In genomic region chr10:76309744-76310441, GRCh38 we compare ENCODE assay signal across 16 cellular contexts.
DNase-seq lines count a peak whose midpoint lies in the region; ATAC-seq and TF ChIP-seq lines count a peak whose summit lies in the region.
"Had no signal": no experiment of that assay in that cellular context is flagged by ENCODE, and none has a peak within 500 bp of the region (broad histone marks: within the 10 kb centered on the region; RNA-seq: fewer than 3 reads in every experiment).

No MANE protein-coding gene starts in this region.

- H3K4me2 ChIP-seq in mesenchymal stem cell (ENCODE audit: low read length, poor library complexity, severe bottlenecking), result no peak overlapping the region

- DNase-seq in heart right ventricle (no peak), left ventricle myocardium superior (no peak), ascending aorta (ENCODE audit: low spot score in 2 of 2) (no peak), mesenchymal stem cell (peak; percentile 47), NCI-H748 treated with DMSO at 0.1 percent for 48 hours (lab: John Stamatoyannopoulos, UW) (no peak), GM13976 (ENCODE audit: low spot score) (no peak), NCI-H1048 (lab: John Stamatoyannopoulos, UW) (no peak), NCI-H2029 treated with DMSO at 0.1 percent for 48 hours (lab: John Stamatoyannopoulos, UW) (no peak)
- DNase-seq: activated CD8-positive, alpha-beta memory T cell treated with anti-CD3 and anti-CD28 coated beads, Interleukin-2, amount 10 ng/mL, durations not matched to agents 7 days and 5 days; activated naive CD4-positive, alpha-beta T cell; effector memory CD4-positive, alpha-beta T cell; NK-92 treated with Interleukin-12 subunit alpha and Interleukin-12 subunit beta, amount 100 ng/mL, for 24 hours; stimulated activated naive CD4-positive, alpha-beta T cell treated with Interleukin-2 at 50 U/mL for 16 hours; T-helper 17 cell had no signal

- no peak for ATAC-seq in heart right ventricle
- no peak for ATAC-seq in left ventricle myocardium superior
- ATAC-seq: activated CD4-positive, CD25-positive, alpha-beta regulatory T cell treated with anti-CD3 and anti-CD28 coated beads, Interleukin-2, amount 50 U/mL, for 24 hours; activated CD8-positive, alpha-beta memory T cell treated with anti-CD3 and anti-CD28 coated beads, Interleukin-2, amount 10 ng/mL, durations not matched to agents 7 days and 5 days; T-helper 17 cell had no signal

- no peak overlapping the region for H2AFZ ChIP-seq in mesenchymal stem cell (ENCODE audit: low read depth, low read length)

- no peak for TF ChIP-seq CTCF in heart right ventricle (IDR thresholded peaks at IDR 0.05)
- no peak for TF ChIP-seq CTCF in ascending aorta (IDR thresholded peaks at IDR 0.05)
- no peak for TF ChIP-seq CTCF in GM13976 (IDR thresholded peaks at IDR 0.05; ENCODE audit: borderline replicate concordance, control extremely low read depth, extremely low read depth, insufficient read depth, missing control alignments)

- no peak overlapping the region for H2AK5ac ChIP-seq in mesenchymal stem cell (ENCODE audit: low read length, severe bottlenecking)

- no peak overlapping the region for H4K91ac ChIP-seq in mesenchymal stem cell (ENCODE audit: low read length)

- 89 to 94% methylated on average over 6 of the region's 6 CpGs for WGBS in heart right ventricle, 2 donors
- 45% methylated on average over 4 of the region's 6 CpGs for WGBS in mesenchymal stem cell

- H3K4ac ChIP-seq in mesenchymal stem cell (ENCODE audit: low read depth in 1 of 2, low read length in 2 of 2), result peak overlapping the region in 1 of 2 experiments; percentile 35

- H3K4me3 ChIP-seq in heart right ventricle (no peak overlapping the region), ascending aorta (no peak overlapping the region), mesenchymal stem cell (ENCODE audit: insufficient read depth in 1 of 2, low read depth in 1 of 2, low read length in 2 of 2) (no peak overlapping the region)

- no peak overlapping the region for H3K9ac ChIP-seq in mesenchymal stem cell (ENCODE audit: low read length)

- H2BK12ac ChIP-seq in mesenchymal stem cell (ENCODE audit: low read length in 2 of 2), result peak overlapping the region; percentile 32 to 49

- no peak overlapping the region for H3K23ac ChIP-seq in mesenchymal stem cell (ENCODE audit: low read length in 2 of 2)

- H2BK15ac ChIP-seq in mesenchymal stem cell (ENCODE audit: low read depth, poor library complexity, severe bottlenecking), result no peak overlapping the region

- H3K36me3 ChIP-seq in heart right ventricle (no peaks in the 10 kb centered on the region), ascending aorta (no peaks in the 10 kb centered on the region), mesenchymal stem cell (ENCODE audit: control insufficient read depth in 1 of 2, insufficient read depth in 2 of 2, low read depth in 1 of 2, low read length in 2 of 2) (no peaks in the 10 kb centered on the region)
- H3K36me3 ChIP-seq: neutrophil had no signal

- H3K79me1 ChIP-seq in mesenchymal stem cell (replicated peaks; ENCODE audit: low read length, poor library complexity, severe bottlenecking), result no peaks in the 10 kb centered on the region

- H2BK5ac ChIP-seq in mesenchymal stem cell (ENCODE audit: low read depth, low read length, poor library complexity, severe bottlenecking), result no peak overlapping the region

- H3K27me3 ChIP-seq in heart right ventricle (no peaks in the 10 kb centered on the region), ascending aorta (no peaks in the 10 kb centered on the region), mesenchymal stem cell (ENCODE audit: control insufficient read depth in 1 of 2, insufficient read depth in 1 of 2, low read length in 2 of 2) (no peaks in the 10 kb centered on the region)
- H3K27me3 ChIP-seq: neutrophil had no signal

- H3K9me3 ChIP-seq in heart right ventricle, result no peaks in the 10 kb centered on the region
- H3K9me3 ChIP-seq in ascending aorta, result no peaks in the 10 kb centered on the region
- H3K9me3 ChIP-seq in mesenchymal stem cell (ENCODE audit: control insufficient read depth, low read length), result no peaks in the 10 kb centered on the region
- H3K9me3 ChIP-seq: neutrophil had no signal

- intact Hi-C loops in heart right ventricle (cut with DNase I), result loop anchor here in 8 of 10 donors (5.0 to 10.0 kb wide), 8 partner anchors 125 to 915 kb away; partner anchors contain the start of gene ZNF503 (in 2 of the 8)
- intact Hi-C loops in left ventricle myocardium superior (cut with micrococcal nuclease), result loop anchor here (10.0 kb wide), 2 partner anchors 235 to 905 kb away; partner anchors contain the start of gene ZNF503
- intact Hi-C loops in ascending aorta (cut with DNase I), result loop anchor here (5.0 to 10.0 kb wide), 5 partner anchors 87 to 805 kb away; no protein-coding TSS in a partner anchor

- H3K18ac ChIP-seq in mesenchymal stem cell (ENCODE audit: low read depth in 1 of 2, low read length in 2 of 2), result peak overlapping the region; percentile 55 to 82

- peak overlapping the region; percentile 64 for H2BK120ac ChIP-seq in mesenchymal stem cell (ENCODE audit: low read depth, low read length)

- in situ Hi-C loops in GM13976 (cut with MboI; ENCODE audit: low sequenced_read_pairs, unreplicated experiment), result no loop called here

- no peak overlapping the region for H3K14ac ChIP-seq in mesenchymal stem cell (ENCODE audit: low read length in 2 of 2)

- H3K27ac ChIP-seq in heart right ventricle, result peak overlapping the region in 6 of 10 donors; percentile 17 to 68 (median 22)
- H3K27ac ChIP-seq in ascending aorta, result peak overlapping the region; percentile 72
- no peak overlapping the region for H3K27ac ChIP-seq in mesenchymal stem cell (ENCODE audit: low read length, poor library complexity, severe bottlenecking)
- H3K27ac ChIP-seq: neutrophil had no signal

- H4K8ac ChIP-seq in mesenchymal stem cell (ENCODE audit: low read length), result no peak overlapping the region

- H3K4me1 ChIP-seq in heart right ventricle, result peaks cover 0 to 47% (median 43%) of the 10 kb centered on the region in 9 donors
- peaks cover 5 to 30% of the 10 kb centered on the region in 2 donors for H3K4me1 ChIP-seq in ascending aorta
- no peaks in the 10 kb centered on the region for H3K4me1 ChIP-seq in mesenchymal stem cell (ENCODE audit: control insufficient read depth, insufficient read depth, low read depth, low read length)
